Comparison of ENCODE assay signal across 14 cellular contexts in genomic region chr6:11214438-11214837, GRCh38. TPM values are rescaled to one million over a fixed set of nuclear protein-coding genes. Genes with fewer than 3 reads are reported as not detected.
DNase-seq lines count a peak whose midpoint lies in the region; ATAC-seq and TF ChIP-seq lines count a peak whose summit lies in the region.
"Had no signal": no experiment of that assay in that cellular context is flagged by ENCODE, and none has a peak within 500 bp of the region (broad histone marks: within the 10 kb centered on the region; RNA-seq: fewer than 3 reads in every experiment).

No MANE protein-coding gene starts in this region.

- dilution Hi-C loops in IMR-90 (cut with HindIII; ENCODE audit: low sequenced_read_pairs, unreplicated experiment): no loop called here

- H3K36me3 ChIP-seq in IMR-90 (ENCODE audit: control insufficient read depth, insufficient read depth, low read length) (peaks cover 4% of the 10 kb centered on the region), mesendoderm (ENCODE audit: control insufficient read depth, insufficient read depth, low read length) (peaks cover 3% of the 10 kb centered on the region), stomach (peaks cover 0 to 33% (median 13%) of the 10 kb centered on the region in 4 donors)

- no peak for TF ChIP-seq CTCF in IMR-90 (conservative IDR thresholded peaks at IDR 0.05; ENCODE audit: low read depth, low read length)
- TF ChIP-seq CTCF in dorsolateral prefrontal cortex (IDR thresholded peaks at IDR 0.05 in 54 of 56, conservative IDR thresholded peaks at IDR 0.05 in 2 of 56; ENCODE audit: low read depth in 1 of 56, partially characterized antibody in 56 of 56): no peak
- no peak for TF ChIP-seq CTCF in stomach (IDR thresholded peaks at IDR 0.05)

- H2AK5ac ChIP-seq in IMR-90 (ENCODE audit: low read depth, low read length) (peak overlapping the region; percentile 65; the same call in 1 of the 2 replicates), mesendoderm (ENCODE audit: low read length) (peak overlapping the region; percentile 19)

- H3K4me3 ChIP-seq in IMR-90 (ENCODE audit: insufficient read depth, low read depth, low read length) (no peak overlapping the region), dorsolateral prefrontal cortex (peak overlapping the region in 13 of 59 donors; percentile 3 to 30 (median 7)), mesendoderm (ENCODE audit: low read length) (no peak overlapping the region), stomach (no peak overlapping the region)

- no peak for DNase-seq in IMR-90
- DNase-seq in dorsolateral prefrontal cortex: peak in 8 of 10 donors; percentile 18 to 68 (median 54)
- DNase-seq in mesendoderm: no peak
- DNase-seq in stomach: no peak
- DNase-seq in MV-4-11 (lab: John Stamatoyannopoulos, UW): no peak
- no peak for DNase-seq in ureter (ENCODE audit: low spot score)
- DNase-seq: activated T-cell treated with anti-CD3 and anti-CD28 coated beads, Interleukin-2, amount 50 U/mL, for 24 hours; brain microvascular endothelial cell; DMS 273 treated with DMSO at 0.1 percent for 48 hours; NCI-H1694; NCI-H526 treated with DMSO at 0.1 percent for 48 hours; T-helper 1 cell had no signal

- H3K18ac ChIP-seq in IMR-90 (ENCODE audit: low read depth, low read length): no peak overlapping the region
- no peak overlapping the region for H3K18ac ChIP-seq in mesendoderm (ENCODE audit: low read length)

- H3K56ac ChIP-seq in IMR-90 (ENCODE audit: extremely low read depth, insufficient read depth, low read length) (no peak overlapping the region), mesendoderm (ENCODE audit: low read length) (no peak overlapping the region)

- no TSS peak for BruUV-seq in IMR-90 (replicated peaks; lab: Mats Ljungman, UMichigan)

- H4K91ac ChIP-seq in IMR-90 (ENCODE audit: insufficient read depth, low read depth, low read length): peak overlapping the region; percentile 26; the same call in 1 of the 2 replicates

- H3K79me1 ChIP-seq in IMR-90 (ENCODE audit: low read depth in 1 of 2, low read length in 2 of 2): peaks cover 22 to 90% of the 10 kb centered on the region in 2 experiments; a peak in 3 of 4 replicates
- H3K79me1 ChIP-seq in mesendoderm (ENCODE audit: low read length): peaks cover 5% of the 10 kb centered on the region

- H3K9ac ChIP-seq in IMR-90 (ENCODE audit: low read depth, low read length): no peak overlapping the region
- H3K9ac ChIP-seq in mesendoderm (ENCODE audit: low read length): no peak overlapping the region

- H2AFZ ChIP-seq in IMR-90 (replicated peaks; ENCODE audit: low read length, poor library complexity): no peak overlapping the region

- peaks cover 17% of the 10 kb centered on the region for H3K4me1 ChIP-seq in IMR-90 (ENCODE audit: control insufficient read depth, insufficient read depth, low read length)
- H3K4me1 ChIP-seq in mesendoderm (ENCODE audit: control insufficient read depth, low read depth, low read length): peaks cover 10% of the 10 kb centered on the region
- peaks cover 68 to 92% (median 79%) of the 10 kb centered on the region in 4 donors for H3K4me1 ChIP-seq in stomach

- no peak overlapping the region for H3K4me2 ChIP-seq in IMR-90 (ENCODE audit: low read depth, low read length)
- H3K4me2 ChIP-seq in mesendoderm (ENCODE audit: low read length): no peak overlapping the region

- H3K79me2 ChIP-seq in mesendoderm (ENCODE audit: control insufficient read depth, insufficient read depth, low read length): no peaks in the 10 kb centered on the region

- no peak overlapping the region for H2BK5ac ChIP-seq in IMR-90 (ENCODE audit: low read depth, low read length, poor library complexity, severe bottlenecking)
- H2BK5ac ChIP-seq in mesendoderm (ENCODE audit: low read length): no peak overlapping the region

- peak overlapping the region; percentile 43 for H3K4ac ChIP-seq in IMR-90 (ENCODE audit: low read depth, low read length)
- H3K4ac ChIP-seq in mesendoderm (ENCODE audit: low read depth, low read length): no peak overlapping the region

- peak overlapping the region in 1 of 2 experiments; percentile 12; a peak in 1 of 4 replicates for H4K8ac ChIP-seq in IMR-90 (ENCODE audit: low read depth in 2 of 2, low read length in 2 of 2)
- no peak overlapping the region for H4K8ac ChIP-seq in mesendoderm (ENCODE audit: low read depth, low read length)

- H2BK120ac ChIP-seq in IMR-90 (ENCODE audit: low read depth, low read length): no peak overlapping the region
- H2BK120ac ChIP-seq in mesendoderm (ENCODE audit: low read depth, low read length): no peak overlapping the region

- intact Hi-C loops in IMR-90 (cut with micrococcal nuclease): no loop called here
- intact Hi-C loops in dorsolateral prefrontal cortex (cut with DNase I): no loop called here
- intact Hi-C loops in stomach (cut with DNase I; ENCODE audit: low total_unique reads): no loop called here

- WGBS in IMR-90 (ENCODE audit: extremely low coverage in 2 of 2, insufficient read length in 1 of 2), 2 experiments: 58% methylated on average over 9 of the region's 12 CpGs; no CpG with 5 or more reads in 1 of the 2 experiments
- no CpG with 5 or more reads among the region's 12 CpGs for WGBS in mesendoderm (ENCODE audit: extremely low coverage, insufficient coverage, low lambda C conversion rate)
- 53 to 64% (median 60%) methylated on average over 12 of the region's 12 CpGs for WGBS in stomach, 5 donors

- POLR2A ChIA-PET in IMR-90 (lab: Charles Lee; ENCODE audit: unreplicated experiment): no interaction called here

- no peak overlapping the region for H3K23ac ChIP-seq in IMR-90 (ENCODE audit: low read depth, low read length)
- H3K23ac ChIP-seq in mesendoderm (ENCODE audit: low read length): no peak overlapping the region

- H3K27ac ChIP-seq in IMR-90 (ENCODE audit: insufficient read depth, low read length): no peak overlapping the region
- peak overlapping the region in 54 of 59 donors; percentile 5 to 85 (median 61) for H3K27ac ChIP-seq in dorsolateral prefrontal cortex
- H3K27ac ChIP-seq in mesendoderm (ENCODE audit: low read depth, low read length): no peak overlapping the region
- H3K27ac ChIP-seq in stomach: peak overlapping the region in 4 of 5 donors; percentile 74 to 85 (median 82)
- H3K27ac ChIP-seq: brain microvascular endothelial cell had no signal

- no peak for TF ChIP-seq RAD21 in IMR-90 (IDR thresholded peaks at IDR 0.05; ENCODE audit: low read length)

- no peak overlapping the region for H2AK9ac ChIP-seq in IMR-90 (replicated peaks; ENCODE audit: low read depth, low read length, poor library complexity)

- no peaks in the 10 kb centered on the region for H3K9me3 ChIP-seq in IMR-90 (ENCODE audit: control insufficient read depth, insufficient read depth, low read length)
- H3K9me3 ChIP-seq in stomach: no peaks in the 10 kb centered on the region

- CTCF ChIA-PET in IMR-90 (lab: Yijun Ruan, JAX): interaction anchor here (0.5 to 0.6 kb wide), 2 partner anchors 152 to 261 kb away, joined by 3 to 5 read pairs; no protein-coding TSS in a partner anchor

- H3K27me3 ChIP-seq in IMR-90 (ENCODE audit: control insufficient read depth, insufficient read depth, low read length): no peaks in the 10 kb centered on the region
- H3K27me3 ChIP-seq in dorsolateral prefrontal cortex: no peaks in the 10 kb centered on the region
- H3K27me3 ChIP-seq in mesendoderm (ENCODE audit: insufficient read depth, low read length, poor library complexity): no peaks in the 10 kb centered on the region
- no peaks in the 10 kb centered on the region for H3K27me3 ChIP-seq in stomach
- H3K27me3 ChIP-seq: brain microvascular endothelial cell had no signal

- ATAC-seq in IMR-90 (ENCODE audit: low read depth): no peak
- ATAC-seq in HG03159 (IDR thresholded peaks at IDR 0.05; ENCODE audit: unreplicated experiment): no peak
- no peak for ATAC-seq in HG03432 (IDR thresholded peaks at IDR 0.05; ENCODE audit: unreplicated experiment)

- no peak for TF ChIP-seq POLR2A in IMR-90 (IDR thresholded peaks at IDR 0.05; ENCODE audit: low read depth, low read length)
- no peak for TF ChIP-seq POLR2A in stomach (IDR thresholded peaks at IDR 0.05)

- in situ Hi-C loops in IMR-90 (cut with MboI; ENCODE audit: low sequenced_read_pairs): no loop called here

- peaks cover 28% of the 10 kb centered on the region for H3K9me1 ChIP-seq in IMR-90 (ENCODE audit: insufficient read depth, low read length)

- peak overlapping the region; percentile 37; the same call in 1 of the 2 replicates for H3K14ac ChIP-seq in IMR-90 (replicated peaks; ENCODE audit: low read depth, low read length)

- peaks cover 21% of the 10 kb centered on the region for H4K20me1 ChIP-seq in IMR-90 (ENCODE audit: insufficient read depth, low read length)

- no peak overlapping the region for H4K5ac ChIP-seq in IMR-90 (ENCODE audit: low read depth, low read length)
- no peak overlapping the region for H4K5ac ChIP-seq in mesendoderm (ENCODE audit: low read length)

- TF ChIP-seq EP300 in stomach (IDR thresholded peaks at IDR 0.05): no peak

- no peak overlapping the region for H2BK20ac ChIP-seq in IMR-90 (ENCODE audit: low read depth, low read length)

- 0 out of 3 replicates have a peak overlapping the region, but pooled peaks have one; percentile 31 for H2BK15ac ChIP-seq in IMR-90 (ENCODE audit: low read depth, low read length)
- no peak overlapping the region for H2BK15ac ChIP-seq in mesendoderm (replicated peaks; ENCODE audit: low read depth)

TF ChIP-seq in IMR-90, 13 proteins besides CTCF, POLR2A, EP300 and RAD21:
- TF ChIP-seq MAFK (IDR thresholded peaks at IDR 0.05; ENCODE audit: low read depth, low read length): no peak

RNA-seq across cellular contexts. Expression of gene NEDD9, which starts 18.0 kb away (rescaled TPM):
- total RNA-seq in IMR-90 (2012; rRNA removed) (16.5 and 16.7 TPM in 2 replicates), dorsolateral prefrontal cortex (10 to 100 TPM in 118 of 120 experiments, 1 to 10 TPM in 2; 7.7 to 36.0 (median 17.1) TPM), stomach (10 to 100 TPM; 11.3 to 97.9 (median 48.2) TPM), ureter (65.8 TPM)
- polyA plus RNA-seq in IMR-90 (2012; rRNA removed) (7.6 and 8.2 TPM in 2 replicates), stomach (10 to 100 TPM in 1 of 3 donors, 1 to 10 TPM in 2; 4.2 to 19.6 (median 9.2) TPM)
- 5.4 and 7.2 TPM in 2 replicates for polyA plus RNA-seq in IMR-90 (2012; cell fraction: cytosol; rRNA removed)
- polyA plus RNA-seq in IMR-90 (2012; cell fraction: nucleus; rRNA removed; ENCODE audit: low replicate concordance): 9.9 and 17.1 TPM in 2 replicates
- polyA plus RNA-seq in mesendoderm (2013, experiment 1 of 2): 9.6 TPM
- 9.5 TPM for polyA plus RNA-seq in mesendoderm (2013, experiment 2 of 2)

Comparison
In these comparisons a context has a peak if more than half of its experiments do, and no peak if none do; other contexts are left out.
1. DNase-seq: peak in dorsolateral prefrontal cortex (8 of 10); none in IMR-90 (single experiment), mesendoderm (single experiment), stomach (single experiment), MV-4-11 (single experiment) and ureter (single experiment).
2. H3K27ac ChIP-seq: peak in dorsolateral prefrontal cortex (54 of 59) and stomach (4 of 5); none in IMR-90 (single experiment) and mesendoderm (single experiment).